12 cellular contexts compared by ENCODE assay signal in the genomic region with DNA sequence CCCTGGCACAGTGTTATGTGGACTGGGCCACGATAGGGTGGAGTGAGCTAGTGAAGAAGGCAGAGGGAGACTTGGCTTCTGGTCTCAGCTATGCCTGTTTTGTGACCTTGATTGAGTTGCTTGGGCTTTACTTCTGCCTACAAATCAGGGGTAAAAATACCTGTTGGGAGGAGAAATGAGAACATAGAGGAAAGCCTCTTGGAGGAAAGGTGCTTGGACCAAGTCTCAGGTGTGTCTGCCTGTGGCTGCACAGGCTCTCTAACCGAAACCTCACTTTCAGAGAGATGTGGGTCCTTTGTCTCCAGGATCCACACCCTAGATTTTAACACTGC. TPM values are rescaled to one million over a fixed set of nuclear protein-coding genes. Genes with fewer than 3 reads are reported as not detected.
DNase-seq lines count a peak whose midpoint lies in the region; ATAC-seq and TF ChIP-seq lines count a peak whose summit lies in the region.
"Had no signal": no experiment of that assay in that cellular context is flagged by ENCODE, and none has a peak within 500 bp of the region (broad histone marks: within the 10 kb centered on the region; RNA-seq: fewer than 3 reads in every experiment).

No MANE protein-coding gene starts in this region.

- TF ChIP-seq CTCF in stomach (IDR thresholded peaks at IDR 0.05): no peak
- no peak for TF ChIP-seq CTCF in type B pancreatic cell (conservative IDR thresholded peaks at IDR 0.05)

- H3K4me1 Mint-ChIP-seq in activated CD8-positive, alpha-beta memory T cell treated with anti-CD3 and anti-CD28 coated beads, Interleukin-2, amount 10 ng/mL, durations not matched to agents 7 days and 5 days: peaks cover 71% of the 10 kb centered on the region
- H3K4me1 Mint-ChIP-seq in T-cell (peaks cover 56 to 79% (median 65%) of the 10 kb centered on the region in 3 donors), type B pancreatic cell (ENCODE audit: unreplicated experiment) (peaks cover 38% of the 10 kb centered on the region)

- CTCF ChIA-PET in activated CD8-positive, alpha-beta memory T cell treated with anti-CD3 and anti-CD28 coated beads, Interleukin-2, amount 10 ng/mL, durations not matched to agents 7 days and 5 days (lab: Charles Lee): interaction anchor here (0.8 to 16.8 kb wide), 12 partner anchors 9 to 236 kb away, joined by 3 to 854 read pairs (median 4); partner anchors contain the start of genes ADCY4, LTB4R, LTB4R2 and MDP1
- CTCF ChIA-PET in T-cell (lab: Charles Lee): interaction anchor here (0.7 to 3.9 kb wide), 9 partner anchors 12 to 217 kb away, joined by 3 to 44 read pairs (median 4); partner anchors contain the start of genes ADCY4 (in 1 of the 2), RIPK3 (in 1 of the 2) and TINF2 (in 1 of the 2)

- WGBS in stomach, 5 donors: 58 to 78% (median 69%) methylated on average over 2 of the region's 2 CpGs

- no peak overlapping the region for H3K4me3 ChIP-seq in stomach

- TF ChIP-seq POLR2A in erythroblast (IDR thresholded peaks at IDR 0.05; ENCODE audit: low read length) (peak; percentile 10), stomach (IDR thresholded peaks at IDR 0.05) (no peak)

- intact Hi-C loops in stomach (cut with DNase I; ENCODE audit: low total_unique reads): no loop called here

- peaks cover 32 to 89% (median 69%) of the 10 kb centered on the region in 4 donors for H3K4me1 ChIP-seq in stomach

- no peak for DNase-seq in activated CD8-positive, alpha-beta memory T cell treated with anti-CD3 and anti-CD28 coated beads, Interleukin-2, amount 10 ng/mL, durations not matched to agents 7 days and 5 days
- no peak for DNase-seq in activated CD8-positive, alpha-beta memory T cell treated with anti-CD3 and anti-CD28 coated beads, Interleukin-2, amount 50 U/mL, for 48 hours
- no peak for DNase-seq in T-cell
- no peak for DNase-seq in erythroblast (lab: John Stamatoyannopoulos, UW)
- no peak for DNase-seq in stomach
- DNase-seq in type B pancreatic cell (ENCODE audit: extremely low spot score, unreplicated experiment): no peak
- no peak for DNase-seq in SIG-M5 (lab: John Stamatoyannopoulos, UW)
- DNase-seq: ACHN, dorsolateral prefrontal cortex had no signal

- POLR2A ChIA-PET in T-cell (lab: Charles Lee): interaction anchor here in 1 of 2 donors (1.1 kb wide), 1 partner anchor 195 kb away, joined by 3 read pairs; the partner anchor contains the start of gene TINF2

- no peak for TF ChIP-seq EP300 in stomach (IDR thresholded peaks at IDR 0.05)

- H3K27me3 Mint-ChIP-seq in activated CD8-positive, alpha-beta memory T cell treated with anti-CD3 and anti-CD28 coated beads, Interleukin-2, amount 10 ng/mL, durations not matched to agents 7 days and 5 days: peaks cover 1% of the 10 kb centered on the region
- H3K27me3 Mint-ChIP-seq in T-cell (no peaks in the 10 kb centered on the region), type B pancreatic cell (no peaks in the 10 kb centered on the region)

- peak overlapping the region in 3 of 5 donors; percentile 52 to 72 (median 67) for H3K27ac ChIP-seq in stomach

- no peaks in the 10 kb centered on the region for H3K9me3 Mint-ChIP-seq in activated CD8-positive, alpha-beta memory T cell treated with anti-CD3 and anti-CD28 coated beads, Interleukin-2, amount 10 ng/mL, durations not matched to agents 7 days and 5 days (ENCODE audit: low read depth)
- H3K9me3 Mint-ChIP-seq in T-cell (no peaks in the 10 kb centered on the region), type B pancreatic cell (no peaks in the 10 kb centered on the region)

- H3K9me3 ChIP-seq in stomach: no peaks in the 10 kb centered on the region

- peaks cover 36 to 85% (median 79%) of the 10 kb centered on the region in 4 donors for H3K36me3 ChIP-seq in stomach

- H3K27me3 ChIP-seq in stomach: no peaks in the 10 kb centered on the region
- H3K27me3 ChIP-seq: dorsolateral prefrontal cortex had no signal

- H3K36me3 Mint-ChIP-seq in activated CD8-positive, alpha-beta memory T cell treated with anti-CD3 and anti-CD28 coated beads, Interleukin-2, amount 10 ng/mL, durations not matched to agents 7 days and 5 days: peaks cover 44% of the 10 kb centered on the region
- H3K36me3 Mint-ChIP-seq in T-cell (peaks cover 53% of the 10 kb centered on the region), type B pancreatic cell (peaks cover 21% of the 10 kb centered on the region)

- no peak for ATAC-seq in activated CD8-positive, alpha-beta memory T cell treated with anti-CD3 and anti-CD28 coated beads, Interleukin-2, amount 10 ng/mL, durations not matched to agents 7 days and 5 days
- ATAC-seq in T-cell (replicated peaks in 1 of 4) (no peak), HG02870 (IDR thresholded peaks at IDR 0.05; ENCODE audit: unreplicated experiment) (no peak)
- ATAC-seq: sciatic nerve had no signal

- H3K4me3 Mint-ChIP-seq in activated CD8-positive, alpha-beta memory T cell treated with anti-CD3 and anti-CD28 coated beads, Interleukin-2, amount 10 ng/mL, durations not matched to agents 7 days and 5 days: no peak overlapping the region
- H3K4me3 Mint-ChIP-seq in T-cell (peak overlapping the region in 1 of 3 donors; percentile 64), type B pancreatic cell (no peak overlapping the region)

- H3K27ac Mint-ChIP-seq in activated CD8-positive, alpha-beta memory T cell treated with anti-CD3 and anti-CD28 coated beads, Interleukin-2, amount 10 ng/mL, durations not matched to agents 7 days and 5 days: peak overlapping the region; percentile 72
- peak overlapping the region; percentile 78 to 84 for H3K27ac Mint-ChIP-seq in T-cell
- no peak overlapping the region for H3K27ac Mint-ChIP-seq in type B pancreatic cell

RNA-seq across cellular contexts. Expression of gene SDR39U1, which starts 4.9 kb away (rescaled TPM):
- 10 to 100 TPM; 45.6 to 45.9 TPM for total RNA-seq in activated CD8-positive, alpha-beta memory T cell treated with anti-CD3 and anti-CD28 coated beads, Interleukin-2, amount 10 ng/mL, durations not matched to agents 7 days and 5 days
- total RNA-seq in T-cell (100 to 1,000 TPM in 3 of 5 donors, 10 to 100 TPM in 2; 79.6 to 154 (median 109) TPM), stomach (10 to 100 TPM; 10.8 to 71.2 (median 42.4) TPM), type B pancreatic cell (ENCODE audit: low replicate concordance) (54.1 and 62.1 TPM in 2 replicates)
- polyA plus RNA-seq in stomach: 10 to 100 TPM; 37.0 to 64.8 (median 41.8) TPM

RNA-seq across cellular contexts. Expression of gene KHNYN, which starts 7.9 kb away (rescaled TPM):
- 10 to 100 TPM; 73.3 to 81.2 TPM for total RNA-seq in activated CD8-positive, alpha-beta memory T cell treated with anti-CD3 and anti-CD28 coated beads, Interleukin-2, amount 10 ng/mL, durations not matched to agents 7 days and 5 days
- total RNA-seq in T-cell (100 to 1,000 TPM; 126 to 166 (median 146) TPM), stomach (100 to 1,000 TPM in 1 of 5 donors, 10 to 100 TPM in 4; 63.4 to 348 (median 77.2) TPM), type B pancreatic cell (ENCODE audit: low replicate concordance) (81.3 and 113 TPM in 2 replicates)
- 10 to 100 TPM; 13.9 to 23.4 (median 22.9) TPM for polyA plus RNA-seq in stomach

RNA-seq across cellular contexts. Expression of gene CBLN3, which starts 8.2 kb away (rescaled TPM):
- 1 to 10 TPM; 5.0 to 7.1 TPM for total RNA-seq in activated CD8-positive, alpha-beta memory T cell treated with anti-CD3 and anti-CD28 coated beads, Interleukin-2, amount 10 ng/mL, durations not matched to agents 7 days and 5 days
- total RNA-seq in T-cell (10 to 100 TPM in 1 of 5 donors, 1 to 10 TPM in 4; 3.9 to 13.5 (median 5.0) TPM), stomach (1 to 10 TPM in 3 of 5 donors, not detected in 2; 2.0 to 4.2 (median 3.8) TPM), type B pancreatic cell (ENCODE audit: low replicate concordance) (1.4 and 2.4 TPM in 2 replicates)
- polyA plus RNA-seq in stomach: 1 to 10 TPM in 2 of 3 donors, under 1 TPM in 1; 0.81 to 2.1 (median 1.4) TPM
- total RNA-seq: frontal cortex had no signal

RNA-seq across cellular contexts. Expression of gene NYNRIN, which starts 38.9 kb away (rescaled TPM):
- under 1 TPM; 0.05 to 0.50 TPM for total RNA-seq in activated CD8-positive, alpha-beta memory T cell treated with anti-CD3 and anti-CD28 coated beads, Interleukin-2, amount 10 ng/mL, durations not matched to agents 7 days and 5 days
- total RNA-seq in T-cell (under 1 TPM; 0.28 to 0.95 (median 0.61) TPM), stomach (10 to 100 TPM in 2 of 5 donors, 1 to 10 TPM in 3; 2.9 to 16.0 (median 8.1) TPM), type B pancreatic cell (ENCODE audit: low replicate concordance) (79.2 and 129 TPM in 2 replicates)
- polyA plus RNA-seq in stomach: 1 to 10 TPM; 2.3 to 3.3 (median 2.3) TPM
